ENCODE assay signal across 32 cellular contexts in genomic region chr5:71677977-71678376, GRCh38. TPM values are rescaled to one million over a fixed set of nuclear protein-coding genes. Genes with fewer than 3 reads are reported as not detected.
"Had no signal": no experiment of that assay in that cellular context is flagged by ENCODE, and none has a peak within 500 bp of the region (broad histone marks: within the 10 kb centered on the region; RNA-seq: fewer than 3 reads in every experiment).

No MANE protein-coding gene starts in this region.

- FAIRE-seq: colon, endothelial cell of umbilical vein, islet of Langerhans, keratinocyte had no signal

- ATAC-seq: gastrocnemius medialis, heart right ventricle, left cardiac atrium, left lung, left ventricle myocardium superior, lower lobe of right lung, mucosa of descending colon had no signal

- H3K4me3 Mint-ChIP-seq: mesothelial cell of epicardium, naive B cell had no signal

- H3K4me3 ChIP-seq: coronary artery, dorsolateral prefrontal cortex, esophagus squamous epithelium, gastrocnemius medialis, heart right ventricle, left lung, lower lobe of right lung, mucosa of descending colon had no signal

- H3K36me3 ChIP-seq: esophagus squamous epithelium, gastrocnemius medialis, heart right ventricle, left lung, lower lobe of right lung had no signal

- H3K4me1 ChIP-seq: esophagus squamous epithelium, gastrocnemius medialis, heart right ventricle, left lung, lower lobe of right lung had no signal

- DNase-seq: dermis blood vessel endothelial cell; dorsolateral prefrontal cortex; effector CD4-positive, alpha-beta T cell; effector memory CD4-positive, alpha-beta T cell; esophagus squamous epithelium; foreskin fibroblast; foreskin melanocyte; gastrocnemius medialis; glutamatergic neuron; head of caudate nucleus; heart right ventricle; hippocampal formation; left cardiac atrium; left lung; left ventricle myocardium superior; lower lobe of right lung; mesenchymal stem cell; mucosa of descending colon; naive B cell had no signal

- H3K9me3 ChIP-seq: esophagus squamous epithelium, gastrocnemius medialis, heart right ventricle, left lung, lower lobe of right lung, mucosa of descending colon had no signal

- H3K27ac ChIP-seq: coronary artery, dorsolateral prefrontal cortex, esophagus squamous epithelium, gastrocnemius medialis, heart right ventricle, left lung, lower lobe of right lung had no signal

- H3K36me3 Mint-ChIP-seq: mesothelial cell of epicardium, naive B cell had no signal

- H3K4me1 Mint-ChIP-seq: mesothelial cell of epicardium, naive B cell had no signal

- H3K27ac Mint-ChIP-seq: mesothelial cell of epicardium, naive B cell had no signal

RNA-seq across cellular contexts. Expression of gene CARTPT, which starts 41.1 kb away (rescaled TPM):
- total RNA-seq: dermis blood vessel endothelial cell, endothelial cell of umbilical vein, epithelial cell of proximal tubule, esophagus squamous epithelium, gastrocnemius medialis, glomerular endothelial cell, heart right ventricle, kidney epithelial cell, left cardiac atrium, left lung, left ventricle myocardium superior, lower leg skin, lower lobe of right lung, lung microvascular endothelial cell, mesenteric fat pad, mesothelial cell of epicardium, myocyte had no signal
- polyA plus RNA-seq: endothelial cell of umbilical vein, heart right ventricle, keratinocyte had no signal
